ENCODE assay signal across 1 cellular context in genomic region chr3:48556796-48557626, GRCh38.
TF ChIP-seq lines count a peak whose summit lies in the region.

Gene PFKFB4, minus strand, starts transcription at chr3:48556803. Its CDS starts 26 bp downstream, at chr3:48556777.

TF ChIP-seq in GM12878, 131 proteins besides CTCF, POLR2A, EP300 and RAD21 (continued from another document and continues in another):
- TF ChIP-seq, protein P1, sequence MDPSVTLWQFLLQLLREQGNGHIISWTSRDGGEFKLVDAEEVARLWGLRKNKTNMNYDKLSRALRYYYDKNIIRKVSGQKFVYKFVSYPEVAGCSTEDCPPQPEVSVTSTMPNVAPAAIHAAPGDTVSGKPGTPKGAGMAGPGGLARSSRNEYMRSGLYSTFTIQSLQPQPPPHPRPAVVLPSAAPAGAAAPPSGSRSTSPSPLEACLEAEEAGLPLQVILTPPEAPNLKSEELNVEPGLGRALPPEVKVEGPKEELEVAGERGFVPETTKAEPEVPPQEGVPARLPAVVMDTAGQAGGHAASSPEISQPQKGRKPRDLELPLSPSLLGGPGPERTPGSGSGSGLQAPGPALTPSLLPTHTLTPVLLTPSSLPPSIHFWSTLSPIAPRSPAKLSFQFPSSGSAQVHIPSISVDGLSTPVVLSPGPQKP (IDR thresholded peaks at IDR 0.05; ENCODE audit: low read depth, low read length), result 0 out of 2 replicates have a peak, but pooled peaks have one; percentile 58
- TF ChIP-seq, protein P2, sequence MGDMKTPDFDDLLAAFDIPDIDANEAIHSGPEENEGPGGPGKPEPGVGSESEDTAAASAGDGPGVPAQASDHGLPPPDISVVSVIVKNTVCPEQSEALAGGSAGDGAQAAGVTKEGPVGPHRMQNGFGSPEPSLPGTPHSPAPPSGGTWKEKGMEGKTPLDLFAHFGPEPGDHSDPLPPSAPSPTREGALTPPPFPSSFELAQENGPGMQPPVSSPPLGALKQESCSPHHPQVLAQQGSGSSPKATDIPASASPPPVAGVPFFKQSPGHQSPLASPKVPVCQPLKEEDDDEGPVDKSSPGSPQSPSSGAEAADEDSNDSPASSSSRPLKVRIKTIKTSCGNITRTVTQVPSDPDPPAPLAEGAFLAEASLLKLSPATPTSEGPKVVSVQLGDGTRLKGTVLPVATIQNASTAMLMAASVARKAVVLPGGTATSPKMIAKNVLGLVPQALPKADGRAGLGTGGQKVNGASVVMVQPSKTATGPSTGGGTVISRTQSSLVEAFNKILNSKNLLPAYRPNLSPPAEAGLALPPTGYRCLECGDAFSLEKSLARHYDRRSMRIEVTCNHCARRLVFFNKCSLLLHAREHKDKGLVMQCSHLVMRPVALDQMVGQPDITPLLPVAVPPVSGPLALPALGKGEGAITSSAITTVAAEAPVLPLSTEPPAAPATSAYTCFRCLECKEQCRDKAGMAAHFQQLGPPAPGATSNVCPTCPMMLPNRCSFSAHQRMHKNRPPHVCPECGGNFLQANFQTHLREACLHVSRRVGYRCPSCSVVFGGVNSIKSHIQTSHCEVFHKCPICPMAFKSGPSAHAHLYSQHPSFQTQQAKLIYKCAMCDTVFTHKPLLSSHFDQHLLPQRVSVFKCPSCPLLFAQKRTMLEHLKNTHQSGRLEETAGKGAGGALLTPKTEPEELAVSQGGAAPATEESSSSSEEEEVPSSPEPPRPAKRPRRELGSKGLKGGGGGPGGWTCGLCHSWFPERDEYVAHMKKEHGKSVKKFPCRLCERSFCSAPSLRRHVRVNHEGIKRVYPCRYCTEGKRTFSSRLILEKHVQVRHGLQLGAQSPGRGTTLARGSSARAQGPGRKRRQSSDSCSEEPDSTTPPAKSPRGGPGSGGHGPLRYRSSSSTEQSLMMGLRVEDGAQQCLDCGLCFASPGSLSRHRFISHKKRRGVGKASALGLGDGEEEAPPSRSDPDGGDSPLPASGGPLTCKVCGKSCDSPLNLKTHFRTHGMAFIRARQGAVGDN (IDR thresholded peaks at IDR 0.05), result peak; percentile 82
- TF ChIP-seq, protein P3, sequence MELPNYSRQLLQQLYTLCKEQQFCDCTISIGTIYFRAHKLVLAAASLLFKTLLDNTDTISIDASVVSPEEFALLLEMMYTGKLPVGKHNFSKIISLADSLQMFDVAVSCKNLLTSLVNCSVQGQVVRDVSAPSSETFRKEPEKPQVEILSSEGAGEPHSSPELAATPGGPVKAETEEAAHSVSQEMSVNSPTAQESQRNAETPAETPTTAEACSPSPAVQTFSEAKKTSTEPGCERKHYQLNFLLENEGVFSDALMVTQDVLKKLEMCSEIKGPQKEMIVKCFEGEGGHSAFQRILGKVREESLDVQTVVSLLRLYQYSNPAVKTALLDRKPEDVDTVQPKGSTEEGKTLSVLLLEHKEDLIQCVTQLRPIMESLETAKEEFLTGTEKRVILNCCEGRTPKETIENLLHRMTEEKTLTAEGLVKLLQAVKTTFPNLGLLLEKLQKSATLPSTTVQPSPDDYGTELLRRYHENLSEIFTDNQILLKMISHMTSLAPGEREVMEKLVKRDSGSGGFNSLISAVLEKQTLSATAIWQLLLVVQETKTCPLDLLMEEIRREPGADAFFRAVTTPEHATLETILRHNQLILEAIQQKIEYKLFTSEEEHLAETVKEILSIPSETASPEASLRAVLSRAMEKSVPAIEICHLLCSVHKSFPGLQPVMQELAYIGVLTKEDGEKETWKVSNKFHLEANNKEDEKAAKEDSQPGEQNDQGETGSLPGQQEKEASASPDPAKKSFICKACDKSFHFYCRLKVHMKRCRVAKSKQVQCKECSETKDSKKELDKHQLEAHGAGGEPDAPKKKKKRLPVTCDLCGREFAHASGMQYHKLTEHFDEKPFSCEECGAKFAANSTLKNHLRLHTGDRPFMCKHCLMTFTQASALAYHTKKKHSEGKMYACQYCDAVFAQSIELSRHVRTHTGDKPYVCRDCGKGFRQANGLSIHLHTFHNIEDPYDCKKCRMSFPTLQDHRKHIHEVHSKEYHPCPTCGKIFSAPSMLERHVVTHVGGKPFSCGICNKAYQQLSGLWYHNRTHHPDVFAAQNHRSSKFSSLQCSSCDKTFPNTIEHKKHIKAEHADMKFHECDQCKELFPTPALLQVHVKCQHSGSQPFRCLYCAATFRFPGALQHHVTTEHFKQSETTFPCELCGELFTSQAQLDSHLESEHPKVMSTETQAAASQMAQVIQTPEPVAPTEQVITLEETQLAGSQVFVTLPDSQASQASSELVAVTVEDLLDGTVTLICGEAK (IDR thresholded peaks at IDR 0.05; ENCODE audit: borderline replicate concordance), result no peak
- TF ChIP-seq MTA3 (IDR thresholded peaks at IDR 0.05; ENCODE audit: borderline replicate concordance, low read length), result no peak
- TF ChIP-seq SMC3 (IDR thresholded peaks at IDR 0.05; ENCODE audit: borderline replicate concordance, low read length), result no peak
- TF ChIP-seq CHD1 (IDR thresholded peaks at IDR 0.05; ENCODE audit: low read depth, low read length), result no peak
- TF ChIP-seq HDAC6 (IDR thresholded peaks at IDR 0.05; ENCODE audit: unreplicated experiment), result no peak
- 0 out of 2 replicates have a peak, but pooled peaks have one; percentile 37 for TF ChIP-seq POLR2AphosphoS2 (IDR thresholded peaks at IDR 0.05; ENCODE audit: low read depth, low read length)
- TF ChIP-seq FOS (IDR thresholded peaks at IDR 0.05; ENCODE audit: borderline replicate concordance, extremely low read depth, insufficient read length), result no peak
- peak; percentile 97 for TF ChIP-seq PKNOX1 (IDR thresholded peaks at IDR 0.05)
- no peak for TF ChIP-seq ZBTB4 (CRISPR knock-in tag; IDR thresholded peaks at IDR 0.05)
- 0 out of 2 replicates have a peak, but pooled peaks have one; percentile 13 for TF ChIP-seq ESRRA (IDR thresholded peaks at IDR 0.05; ENCODE audit: low read length)
- TF ChIP-seq ASH2L (IDR thresholded peaks at IDR 0.05; ENCODE audit: borderline replicate concordance, low read depth), result no peak
- no peak for TF ChIP-seq KDM1A (IDR thresholded peaks at IDR 0.05; ENCODE audit: borderline replicate concordance)
- TF ChIP-seq TARDBP (IDR thresholded peaks at IDR 0.05; ENCODE audit: borderline replicate concordance), result no peak
- TF ChIP-seq SPI1 (IDR thresholded peaks at IDR 0.05; ENCODE audit: borderline replicate concordance, insufficient read depth, low read depth, low read length), result no peak
- peak; percentile 98 for TF ChIP-seq IKZF1 (conservative IDR thresholded peaks at IDR 0.05)
- TF ChIP-seq TCF7 (IDR thresholded peaks at IDR 0.05; ENCODE audit: borderline replicate concordance), result no peak
- 0 out of 2 replicates have a peak, but pooled peaks have one; percentile 38 for TF ChIP-seq SMARCA5 (IDR thresholded peaks at IDR 0.05)
- peak; percentile 70 for TF ChIP-seq MYC (IDR thresholded peaks at IDR 0.05; ENCODE audit: insufficient read depth, insufficient read length, insufficient replicate concordance, low read length, severe bottlenecking)
- no peak for TF ChIP-seq ZNF24 (IDR thresholded peaks at IDR 0.05)
- TF ChIP-seq RELA (IDR thresholded peaks at IDR 0.05; ENCODE audit: borderline replicate concordance, partially characterized antibody), result peak; percentile 32
- peak in 1 of 2 experiments; percentile 70; a peak in 3 of 4 replicates for TF ChIP-seq SRF (IDR thresholded peaks at IDR 0.05; ENCODE audit: low read depth in 2 of 2, low read length in 2 of 2)
- TF ChIP-seq CUX1 (IDR thresholded peaks at IDR 0.05; ENCODE audit: insufficient replicate concordance, low read depth, low read length), result no peak
- TF ChIP-seq, protein P4, sequence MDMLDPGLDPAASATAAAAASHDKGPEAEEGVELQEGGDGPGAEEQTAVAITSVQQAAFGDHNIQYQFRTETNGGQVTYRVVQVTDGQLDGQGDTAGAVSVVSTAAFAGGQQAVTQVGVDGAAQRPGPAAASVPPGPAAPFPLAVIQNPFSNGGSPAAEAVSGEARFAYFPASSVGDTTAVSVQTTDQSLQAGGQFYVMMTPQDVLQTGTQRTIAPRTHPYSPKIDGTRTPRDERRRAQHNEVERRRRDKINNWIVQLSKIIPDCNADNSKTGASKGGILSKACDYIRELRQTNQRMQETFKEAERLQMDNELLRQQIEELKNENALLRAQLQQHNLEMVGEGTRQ (IDR thresholded peaks at IDR 0.05; ENCODE audit: borderline replicate concordance, low read depth, low read length), result no peak
- no peak for TF ChIP-seq CBX3 (IDR thresholded peaks at IDR 0.05; ENCODE audit: borderline replicate concordance, low read depth)
- peak; percentile 96 for TF ChIP-seq NRF1 (conservative IDR thresholded peaks at IDR 0.05; ENCODE audit: low read depth, low read length)
- TF ChIP-seq GATAD2B (conservative IDR thresholded peaks at IDR 0.05; ENCODE audit: low read depth), result peak; percentile 91
- TF ChIP-seq PAX8 (IDR thresholded peaks at IDR 0.05), result no peak
- no peak for TF ChIP-seq HSF1 (IDR thresholded peaks at IDR 0.05; ENCODE audit: low read depth, low read length)
- TF ChIP-seq SP1 (IDR thresholded peaks at IDR 0.05; ENCODE audit: low read depth, low read length), result peak; percentile 61
- peak; percentile 73 for TF ChIP-seq SIN3A (IDR thresholded peaks at IDR 0.05; ENCODE audit: low read depth, low read length)
- no peak for TF ChIP-seq ZNF622 (IDR thresholded peaks at IDR 0.05)
- no peak for TF ChIP-seq EZH2 (IDR thresholded peaks at IDR 0.05; ENCODE audit: borderline replicate concordance, control insufficient read depth, low read depth, low read length)
- TF ChIP-seq NR2C1 (IDR thresholded peaks at IDR 0.05), result no peak
